17 cellular contexts compared by ENCODE assay signal in genomic region chr1:162380061-162380846, GRCh38. TPM values are rescaled to one million over a fixed set of nuclear protein-coding genes. Genes with fewer than 3 reads are reported as not detected.
A peak's percentile ranks its signal among the peaks of the same experiment; 100 is the strongest.
DNase-seq lines count a peak whose midpoint lies in the region; ATAC-seq and TF ChIP-seq lines count a peak whose summit lies in the region.
"Had no signal": no experiment of that assay in that cellular context is flagged by ENCODE, and none has a peak within 500 bp of the region (broad histone marks: within the 10 kb centered on the region; RNA-seq: fewer than 3 reads in every experiment).

No MANE protein-coding gene starts in this region.

- no peak for TF ChIP-seq POLR2A in transverse colon (IDR thresholded peaks at IDR 0.05)

- peak; percentile 24 for ATAC-seq in left lobe of liver
- ATAC-seq in GM18861 (IDR thresholded peaks at IDR 0.05; ENCODE audit: unreplicated experiment): no peak

- H3K27me3 ChIP-seq in colonic mucosa: no peaks in the 10 kb centered on the region
- no peaks in the 10 kb centered on the region for H3K27me3 ChIP-seq in transverse colon
- H3K27me3 ChIP-seq: BE2C had no signal

- H3K4me1 ChIP-seq in colonic mucosa: no peaks in the 10 kb centered on the region
- peaks cover 16 to 29% (median 21%) of the 10 kb centered on the region in 4 donors for H3K4me1 ChIP-seq in transverse colon
- H3K4me1 ChIP-seq: BE2C had no signal

- no peak for TF ChIP-seq CTCF in colonic mucosa (IDR thresholded peaks at IDR 0.05)
- TF ChIP-seq CTCF in transverse colon (IDR thresholded peaks at IDR 0.05): no peak

- peak; percentile 34 for DNase-seq in Jurkat, Clone E6-1 (ENCODE audit: low read depth, low spot score)
- DNase-seq in colonic mucosa: peak; percentile 19
- DNase-seq in left lobe of liver (ENCODE audit: low spot score): peak; percentile 44
- no peak for DNase-seq in transverse colon
- DNase-seq in DMS153 treated with DMSO at 0.1 percent for 48 hours (lab: John Stamatoyannopoulos, UW; ENCODE audit: unreplicated experiment): no peak
- DNase-seq in NCI-H345 treated with DMSO at 0.1 percent for 48 hours (lab: John Stamatoyannopoulos, UW; ENCODE audit: unreplicated experiment): no peak
- DNase-seq: BE2C; CD4-positive, alpha-beta memory T cell; NCI-H1436 treated with DMSO at 0.1 percent for 48 hours; NCI-H2081; NCI-H526 had no signal

- H3K9me3 ChIP-seq in colonic mucosa: no peaks in the 10 kb centered on the region
- H3K9me3 ChIP-seq in transverse colon: no peaks in the 10 kb centered on the region
- H3K9me3 ChIP-seq: BE2C had no signal

- H3K27ac ChIP-seq in colonic mucosa (no peak overlapping the region), transverse colon (peak overlapping the region in 3 of 4 donors; percentile 64 to 94 (median 70))

- intact Hi-C loops in colonic mucosa (cut with DNase I): loop anchor here (10.0 kb wide), 1 partner anchor 95 kb away; no protein-coding TSS in a partner anchor
- intact Hi-C loops in transverse colon (cut with DNase I; ENCODE audit: low total_unique reads): no loop called here

- 80 to 86% methylated on average over 1 to 6 of the region's 6 CpGs for WGBS in transverse colon (ENCODE audit: low coverage in 1 of 2), 2 donors

- no peak for TF ChIP-seq EP300 in transverse colon (IDR thresholded peaks at IDR 0.05; ENCODE audit: low read depth)

- H3K36me3 ChIP-seq in colonic mucosa (no peaks in the 10 kb centered on the region), transverse colon (no peaks in the 10 kb centered on the region)
- H3K36me3 ChIP-seq: BE2C had no signal

- H3K4me3 ChIP-seq in Jurkat, Clone E6-1 (ENCODE audit: low read length): no peak overlapping the region
- H3K4me3 ChIP-seq in colonic mucosa (no peak overlapping the region), transverse colon (no peak overlapping the region)

- in situ Hi-C loops in transverse colon (cut with MboI; ENCODE audit: low pct_ligation_motif_present in 1 of 4, low pct_unique_long_range_greater_than_20kb in 1 of 4, low sequenced_read_pairs in 3 of 4): loop anchor here in 2 of 4 donors (10.0 to 25.0 kb wide), 2 partner anchors 325 to 593 kb away; no protein-coding TSS in a partner anchor

- H3K9ac ChIP-seq in colonic mucosa (ENCODE audit: low read depth in 2 of 2, low read length in 2 of 2): no peak overlapping the region

RNA-seq across cellular contexts. Expression of gene C1orf226, which starts 1.3 kb away (rescaled TPM):
- polyA plus RNA-seq in Jurkat, Clone E6-1 (2012; ENCODE audit: insufficient read depth, insufficient read length): 0.70 TPM
- total RNA-seq in colonic mucosa (10 to 100 TPM; 26.9 to 54.0 TPM), left lobe of liver (50.4 TPM), transverse colon (10 to 100 TPM; 13.1 to 20.3 (median 16.7) TPM)
- total RNA-seq: CD4-positive, alpha-beta memory T cell; OCI-LY7 had no signal
- polyA plus RNA-seq: CD4-positive, alpha-beta memory T cell; IgD-negative memory B cell had no signal

RNA-seq across cellular contexts. Expression of gene SPATA46, which starts 3.6 kb away (rescaled TPM):
- polyA plus RNA-seq in Jurkat, Clone E6-1 (2012; ENCODE audit: insufficient read depth, insufficient read length): not detected
- not detected for total RNA-seq in colonic mucosa
- total RNA-seq in left lobe of liver: not detected
- total RNA-seq in transverse colon: not detected
- total RNA-seq: CD4-positive, alpha-beta memory T cell; H4; HT-29; OCI-LY7 had no signal
- polyA plus RNA-seq: AG04450; CD4-positive, alpha-beta memory T cell; IgD-negative memory B cell had no signal

RNA-seq across cellular contexts. Expression of gene SH2D1B, which starts 31.7 kb away (rescaled TPM):
- not detected for polyA plus RNA-seq in Jurkat, Clone E6-1 (2012; ENCODE audit: insufficient read depth, insufficient read length)
- under 1 TPM; 0.27 to 0.69 TPM for total RNA-seq in colonic mucosa
- 0.10 TPM for total RNA-seq in left lobe of liver
- total RNA-seq in transverse colon: 1 to 10 TPM in 1 of 4 donors, under 1 TPM in 3; 0.37 to 1.4 (median 0.81) TPM
- total RNA-seq: CD4-positive, alpha-beta memory T cell; HT-29; OCI-LY7 had no signal
- polyA plus RNA-seq: AG04450 had no signal

Comparison
In these comparisons a context has a peak if more than half of its experiments do, and no peak if none do; other contexts are left out.
1. DNase-seq: peak in Jurkat, Clone E6-1 (single experiment), colonic mucosa (single experiment) and left lobe of liver (single experiment); none in transverse colon (single experiment), DMS153 treated with DMSO at 0.1 percent for 48 hours (single experiment) and NCI-H345 treated with DMSO at 0.1 percent for 48 hours (single experiment).